In genomic region chr19:17948474-17948966, GRCh38 we compare ENCODE assay signal across 8 cellular contexts. TPM values are rescaled to one million over a fixed set of nuclear protein-coding genes. Genes with fewer than 3 reads are reported as not detected.
DNase-seq lines count a peak whose midpoint lies in the region; ATAC-seq, FAIRE-seq and TF ChIP-seq lines count a peak whose summit lies in the region.

No MANE protein-coding gene starts in this region.

- intact Hi-C loops in psoas muscle (cut with DNase I), result loop anchor here in 1 of 2 donors (5.0 kb wide), 1 partner anchor 104 kb away; no protein-coding TSS in a partner anchor

- H3K4me3 ChIP-seq in GM12875 (ENCODE audit: low read depth, low read length) (peak overlapping the region; percentile 32), psoas muscle (peak overlapping the region; percentile 82)
- H3K4me3 ChIP-seq in effector memory CD4-positive, alpha-beta T cell (ENCODE audit: insufficient read depth, low read depth, low read length, poor library complexity, severe bottlenecking), result peak overlapping the region; percentile 46

- peak; percentile 99 for DNase-seq in NCI-H2171 (lab: John Stamatoyannopoulos, UW)
- no peak for DNase-seq in effector memory CD4-positive, alpha-beta T cell
- no peak for DNase-seq in psoas muscle
- DNase-seq in HTR-8/SVneo (ENCODE audit: insufficient read length, low spot score), result no peak
- DNase-seq in stimulated activated naive CD4-positive, alpha-beta T cell treated with Interleukin-2 at 50 U/mL for 16 hours (lab: John Stamatoyannopoulos, UW), result no peak
- no peak for DNase-seq in stimulated activated CD4-positive, alpha-beta T cell treated with anti-CD3 and anti-CD28 coated beads, Interleukin-4, amount 100 ng/mL, for 4 hours

- 1 to 3% (median 2%) methylated on average over 20 to 21 of the region's 21 CpGs for WGBS in psoas muscle, 3 donors

- TF ChIP-seq CTCF in GM12875 (IDR thresholded peaks at IDR 0.05; ENCODE audit: borderline replicate concordance, insufficient read depth, low read depth, low read length), result no peak
- no peak for TF ChIP-seq CTCF in psoas muscle (IDR thresholded peaks at IDR 0.05)

- H3K27me3 ChIP-seq in effector memory CD4-positive, alpha-beta T cell (replicated peaks; ENCODE audit: control insufficient read depth, insufficient read depth, low read length, poor library complexity, severe bottlenecking), result peaks cover 50% of the 10 kb centered on the region
- peaks cover 0 to 47% (median 41%) of the 10 kb centered on the region in 3 donors for H3K27me3 ChIP-seq in psoas muscle (ENCODE audit: insufficient read depth in 3 of 3, low read length in 2 of 3)

- H3K9me3 ChIP-seq in effector memory CD4-positive, alpha-beta T cell (ENCODE audit: control insufficient read depth, low read length), result no peaks in the 10 kb centered on the region
- H3K9me3 ChIP-seq in psoas muscle, result no peaks in the 10 kb centered on the region

- peak overlapping the region; percentile 65 for H3K27ac ChIP-seq in effector memory CD4-positive, alpha-beta T cell (ENCODE audit: insufficient read depth, low read length, poor library complexity, severe bottlenecking)
- H3K27ac ChIP-seq in psoas muscle, result no peak overlapping the region

- FAIRE-seq in HTR-8/SVneo (lab: Jason Lieb, UNC), result no peak

- H3K36me3 ChIP-seq in effector memory CD4-positive, alpha-beta T cell (ENCODE audit: control insufficient read depth, insufficient read depth, low read length), result peaks cover 4% of the 10 kb centered on the region
- peaks cover 0 to 1% of the 10 kb centered on the region in 2 donors for H3K36me3 ChIP-seq in psoas muscle (ENCODE audit: insufficient read depth in 1 of 2, low read depth in 1 of 2)

- H3K4me1 ChIP-seq in effector memory CD4-positive, alpha-beta T cell (ENCODE audit: control insufficient read depth, insufficient read depth, low read length, poor library complexity, severe bottlenecking), result peaks cover 56% of the 10 kb centered on the region
- H3K4me1 ChIP-seq in psoas muscle, result peaks cover 15% of the 10 kb centered on the region

- ATAC-seq in psoas muscle (no peak), GM21367 (IDR thresholded peaks at IDR 0.05; ENCODE audit: unreplicated experiment) (no peak)

RNA-seq across cellular contexts. Expression of gene CCDC124, which starts 15.7 kb away (rescaled TPM):
- total RNA-seq in psoas muscle, result 100 to 1,000 TPM in 2 of 4 donors, 10 to 100 TPM in 2; 92.1 to 122 (median 99.6) TPM
- 100 to 1,000 TPM; 167 to 266 (median 176) TPM for polyA plus RNA-seq in psoas muscle

RNA-seq across cellular contexts. Expression of gene KCNN1, which starts 18.4 kb away (rescaled TPM):
- total RNA-seq in psoas muscle, result not detected
- under 1 TPM in 2 of 3 donors, not detected in 1; 0.01 to 0.06 TPM for polyA plus RNA-seq in psoas muscle

RNA-seq across cellular contexts. Expression of gene ARRDC2, which starts 59.5 kb away (rescaled TPM):
- 100 to 1,000 TPM in 2 of 4 donors, 10 to 100 TPM in 2; 43.4 to 399 (median 98.4) TPM for total RNA-seq in psoas muscle
- polyA plus RNA-seq in psoas muscle, result 100 to 1,000 TPM; 173 to 294 (median 281) TPM

Comparison
In these comparisons a context has a peak if more than half of its experiments do, and no peak if none do; other contexts are left out.
1. H3K4me3 ChIP-seq: peak in every context shown above with its lines; median percentile 82 in psoas muscle; 46 in effector memory CD4-positive, alpha-beta T cell; 32 in GM12875.